ENCODE assay signal across 1 cellular context in genomic region chr3:14440168-14440518, GRCh38.
TF ChIP-seq lines count a peak whose summit lies in the region.

No MANE protein-coding gene starts in this region.

TF ChIP-seq in GM12878, 131 proteins besides CTCF, POLR2A, EP300 and RAD21 (continued from another document):
- TF ChIP-seq ZBTB4 (CRISPR knock-in tag; IDR thresholded peaks at IDR 0.05): no peak
